ENCODE assay signal across 22 cellular contexts in genomic region chr10:35342381-35342780, GRCh38. TPM values are rescaled to one million over a fixed set of nuclear protein-coding genes. Genes with fewer than 3 reads are reported as not detected.
DNase-seq lines count a peak whose midpoint lies in the region; ATAC-seq lines count a peak whose summit lies in the region.
"Had no signal": no experiment of that assay in that cellular context is flagged by ENCODE, and none has a peak within 500 bp of the region (broad histone marks: within the 10 kb centered on the region; RNA-seq: fewer than 3 reads in every experiment).

No MANE protein-coding gene starts in this region.

- in situ Hi-C loops in KBM-7 (cut with MboI; ENCODE audit: low pct_unique_long_range_greater_than_20kb, low sequenced_read_pairs), result no loop called here

- H3K27me3 Mint-ChIP-seq in activated CD4-positive, alpha-beta T cell treated with anti-CD3 and anti-CD28 coated beads, Interleukin-2, amount 10 ng/mL, durations not matched to agents 7 days and 5 days, result no peaks in the 10 kb centered on the region
- no peaks in the 10 kb centered on the region for H3K27me3 Mint-ChIP-seq in activated T-helper 17 cell treated with anti-CD3 and anti-CD28 coated beads, Interleukin-2, amount 50 U/mL, for 72 hours
- H3K27me3 Mint-ChIP-seq in naive thymus-derived CD4-positive, alpha-beta T cell, result no peaks in the 10 kb centered on the region

- H3K27ac ChIP-seq in naive thymus-derived CD4-positive, alpha-beta T cell (ENCODE audit: low read depth, low read length), result no peak overlapping the region
- H3K27ac ChIP-seq: A549, BLaER1, HL-60, parathyroid adenoma, upper lobe of right lung had no signal

- CTCF ChIA-PET in activated CD4-positive, alpha-beta T cell treated with anti-CD3 and anti-CD28 coated beads, Interleukin-2, amount 10 ng/mL, durations not matched to agents 7 days and 5 days (lab: Charles Lee), result no interaction called here
- CTCF ChIA-PET in naive thymus-derived CD4-positive, alpha-beta T cell (lab: Charles Lee), result interaction anchor here (1.0 kb wide), 1 partner anchor 222 kb away, joined by 4 read pairs; no protein-coding TSS in a partner anchor

- peak overlapping the region; percentile 29 for H3K4me3 Mint-ChIP-seq in activated CD4-positive, alpha-beta T cell treated with anti-CD3 and anti-CD28 coated beads, Interleukin-2, amount 10 ng/mL, durations not matched to agents 7 days and 5 days
- H3K4me3 Mint-ChIP-seq in activated T-helper 17 cell treated with anti-CD3 and anti-CD28 coated beads, Interleukin-2, amount 50 U/mL, for 72 hours, result peak overlapping the region; percentile 58
- H3K4me3 Mint-ChIP-seq in naive thymus-derived CD4-positive, alpha-beta T cell, result peak overlapping the region in 8 of 10 donors; percentile 12 to 85 (median 61)

- DNase-seq in activated CD4-positive, alpha-beta T cell treated with anti-CD3 and anti-CD28 coated beads, Interleukin-2, amount 10 ng/mL, durations not matched to agents 7 days and 5 days, result no peak
- DNase-seq in activated CD4-positive, alpha-beta T cell treated with anti-CD3 and anti-CD28 coated beads, Interleukin-2, amount 50 U/mL, for 48 hours, result no peak
- no peak for DNase-seq in naive thymus-derived CD4-positive, alpha-beta T cell
- no peak for DNase-seq in RKO (ENCODE audit: low spot score)
- DNase-seq in pons (ENCODE audit: low spot score), result no peak
- DNase-seq in KBM-7, result no peak
- DNase-seq: activated effector memory CD4-positive, alpha-beta T cell treated with anti-CD3 and anti-CD28 coated beads, Interleukin-2, amount 50 U/mL, for 16 hours; cortex of kidney; EL; MG63; NCI-H2171 treated with DMSO at 0.1 percent for 48 hours; NCI-H524 treated with DMSO at 0.1 percent for 48 hours; sigmoid colon; stimulated activated CD8-positive, alpha-beta memory T cell treated with anti-CD3 and anti-CD28 coated beads, Interleukin-4, amount 100 ng/mL, for 48 hours; upper lobe of right lung had no signal

- H3K36me3 ChIP-seq in naive thymus-derived CD4-positive, alpha-beta T cell (ENCODE audit: control insufficient read depth in 2 of 3, insufficient read depth in 3 of 3, low read length in 3 of 3), result no peaks in the 10 kb centered on the region
- H3K36me3 ChIP-seq: HAP-1, sigmoid colon, upper lobe of right lung had no signal

- no peaks in the 10 kb centered on the region for H3K27me3 ChIP-seq in naive thymus-derived CD4-positive, alpha-beta T cell (ENCODE audit: control insufficient read depth in 2 of 2, insufficient read depth in 2 of 2, low read length in 2 of 2)
- H3K27me3 ChIP-seq: MG63, sigmoid colon, upper lobe of right lung had no signal

- H3K4me1 ChIP-seq in naive thymus-derived CD4-positive, alpha-beta T cell (ENCODE audit: control insufficient read depth in 2 of 2, insufficient read depth in 2 of 2, low read length in 2 of 2), result peaks cover 33 to 39% of the 10 kb centered on the region in 2 donors
- H3K4me1 ChIP-seq: HAP-1 had no signal

- H3K4me1 Mint-ChIP-seq in activated CD4-positive, alpha-beta T cell treated with anti-CD3 and anti-CD28 coated beads, Interleukin-2, amount 10 ng/mL, durations not matched to agents 7 days and 5 days, result peaks cover 70% of the 10 kb centered on the region
- H3K4me1 Mint-ChIP-seq in activated T-helper 17 cell treated with anti-CD3 and anti-CD28 coated beads, Interleukin-2, amount 50 U/mL, for 72 hours, result peaks cover 45% of the 10 kb centered on the region
- peaks cover 65 to 91% (median 84%) of the 10 kb centered on the region in 7 donors for H3K4me1 Mint-ChIP-seq in naive thymus-derived CD4-positive, alpha-beta T cell

- no peak for ATAC-seq in activated T-helper 17 cell treated with anti-CD3 and anti-CD28 coated beads, Interleukin-2, amount 50 U/mL, for 72 hours (replicated peaks)
- no peak for ATAC-seq in naive thymus-derived CD4-positive, alpha-beta T cell
- ATAC-seq: A549, upper lobe of right lung had no signal

- H3K36me3 Mint-ChIP-seq in activated CD4-positive, alpha-beta T cell treated with anti-CD3 and anti-CD28 coated beads, Interleukin-2, amount 10 ng/mL, durations not matched to agents 7 days and 5 days (ENCODE audit: low read depth), result peaks cover 15% of the 10 kb centered on the region
- peaks cover 5% of the 10 kb centered on the region for H3K36me3 Mint-ChIP-seq in activated T-helper 17 cell treated with anti-CD3 and anti-CD28 coated beads, Interleukin-2, amount 50 U/mL, for 72 hours (ENCODE audit: low read depth)
- H3K36me3 Mint-ChIP-seq in naive thymus-derived CD4-positive, alpha-beta T cell, result peaks cover 0 to 13% (median 0%) of the 10 kb centered on the region in 5 donors

- intact Hi-C loops in naive thymus-derived CD4-positive, alpha-beta T cell (cut with micrococcal nuclease), result loop anchor here in 1 of 2 donors (5.0 to 10.0 kb wide), 4 partner anchors 105 to 300 kb away; partner anchors contain the start of gene FZD8

- peak overlapping the region; percentile 84 for H3K27ac Mint-ChIP-seq in activated CD4-positive, alpha-beta T cell treated with anti-CD3 and anti-CD28 coated beads, Interleukin-2, amount 10 ng/mL, durations not matched to agents 7 days and 5 days
- H3K27ac Mint-ChIP-seq in activated T-helper 17 cell treated with anti-CD3 and anti-CD28 coated beads, Interleukin-2, amount 50 U/mL, for 72 hours, result peak overlapping the region; percentile 83
- H3K27ac Mint-ChIP-seq in naive thymus-derived CD4-positive, alpha-beta T cell, result peak overlapping the region in 8 of 9 donors; percentile 1 to 83 (median 70)

- no peaks in the 10 kb centered on the region for H3K9me3 ChIP-seq in naive thymus-derived CD4-positive, alpha-beta T cell (ENCODE audit: control insufficient read depth in 2 of 3, low read length in 3 of 3)
- H3K9me3 ChIP-seq: A549, HAP-1, MG63, sigmoid colon, upper lobe of right lung had no signal

- H3K9me3 Mint-ChIP-seq in activated CD4-positive, alpha-beta T cell treated with anti-CD3 and anti-CD28 coated beads, Interleukin-2, amount 10 ng/mL, durations not matched to agents 7 days and 5 days, result no peaks in the 10 kb centered on the region
- H3K9me3 Mint-ChIP-seq in activated T-helper 17 cell treated with anti-CD3 and anti-CD28 coated beads, Interleukin-2, amount 50 U/mL, for 72 hours, result no peaks in the 10 kb centered on the region
- H3K9me3 Mint-ChIP-seq in naive thymus-derived CD4-positive, alpha-beta T cell, result no peaks in the 10 kb centered on the region

- H3K4me3 ChIP-seq in GM08714 (ENCODE audit: low read length), result peak overlapping the region; percentile 62; the same call in 1 of the 2 replicates
- no peak overlapping the region for H3K4me3 ChIP-seq in naive thymus-derived CD4-positive, alpha-beta T cell (ENCODE audit: low read length)
- H3K4me3 ChIP-seq: A549, BLaER1, HAP-1, MG63, sigmoid colon, upper lobe of right lung had no signal

- POLR2A ChIA-PET in activated CD4-positive, alpha-beta T cell treated with anti-CD3 and anti-CD28 coated beads, Interleukin-2, amount 10 ng/mL, durations not matched to agents 7 days and 5 days (lab: Charles Lee), result no interaction called here
- POLR2A ChIA-PET in naive thymus-derived CD4-positive, alpha-beta T cell (lab: Charles Lee), result no interaction called here

RNA-seq across cellular contexts. Expression of gene CCNY, which starts 6.1 kb away (rescaled TPM):
- total RNA-seq in activated CD4-positive, alpha-beta T cell treated with anti-CD3 and anti-CD28 coated beads, Interleukin-2, amount 10 ng/mL, durations not matched to agents 7 days and 5 days, result 10 to 100 TPM; 67.4 to 76.4 TPM
- total RNA-seq in activated T-helper 17 cell treated with anti-CD3 and anti-CD28 coated beads, Interleukin-2, amount 50 U/mL, for 72 hours, result 10 to 100 TPM; 29.4 to 42.3 TPM
- total RNA-seq in naive thymus-derived CD4-positive, alpha-beta T cell, result 10 to 100 TPM; 52.3 to 91.9 (median 68.3) TPM
- 10 to 100 TPM; 11.6 to 13.0 TPM for polyA plus RNA-seq in naive thymus-derived CD4-positive, alpha-beta T cell
